ENCODE assay signal across 1 cellular context in the genomic region with DNA sequence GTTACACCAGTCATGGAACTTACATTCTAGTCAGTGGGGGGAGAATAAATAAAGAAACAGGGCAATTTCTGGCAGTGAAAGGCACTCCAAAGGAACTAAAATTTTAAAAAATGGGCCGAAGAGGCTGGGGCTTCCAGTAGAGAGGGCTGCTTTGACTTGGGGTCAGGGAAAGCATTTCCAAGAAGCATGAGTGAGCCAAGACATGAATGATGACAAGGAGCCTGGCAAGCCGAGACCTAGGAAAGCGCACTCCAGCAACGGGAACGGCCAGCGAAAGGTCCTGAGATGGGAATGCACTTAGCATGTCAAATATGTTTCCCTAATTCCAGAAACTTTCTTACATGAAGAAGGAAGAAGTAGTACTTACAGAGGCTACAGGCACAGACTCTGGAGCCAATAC.
TF ChIP-seq lines count a peak whose summit lies in the region.

No MANE protein-coding gene starts in this region.

TF ChIP-seq in IMR-90, 13 proteins besides CTCF, POLR2A, EP300 and RAD21 (continued from another document):
- TF ChIP-seq NFE2L2 (IDR thresholded peaks at IDR 0.05; ENCODE audit: low read depth, low read length) (no peak), MAFK (IDR thresholded peaks at IDR 0.05; ENCODE audit: low read depth, low read length) (no peak)
